ENCODE assay signal across 1 cellular context in the genomic region with DNA sequence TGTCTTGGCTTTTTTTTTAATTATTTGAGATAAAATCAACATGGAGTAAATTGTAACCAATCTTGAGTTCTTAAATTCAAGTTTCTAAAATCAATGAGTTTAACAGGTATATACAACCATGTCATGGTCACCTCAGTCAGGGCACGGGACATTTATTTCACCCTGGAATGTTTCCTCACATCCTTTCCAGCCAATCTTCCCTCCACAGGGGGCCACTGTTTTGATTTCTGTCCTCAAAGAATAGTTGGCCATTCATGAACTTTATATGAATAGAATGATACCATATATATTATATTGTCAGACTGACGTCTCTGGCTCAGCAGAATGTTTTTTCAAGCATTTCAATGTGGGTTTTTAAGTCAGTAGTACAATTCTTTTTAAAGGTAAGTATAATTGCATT.
TF ChIP-seq lines count a peak whose summit lies in the region.

No MANE protein-coding gene starts in this region.

TF ChIP-seq in H1, 55 proteins besides CTCF, POLR2A, EP300 and RAD21:
- TF ChIP-seq TEAD4 (IDR thresholded peaks at IDR 0.05; ENCODE audit: low read depth, low read length), result peak; percentile 43; the same call in 1 of the 2 replicates
- TF ChIP-seq RBBP5 (IDR thresholded peaks at IDR 0.05; ENCODE audit: borderline replicate concordance, low read depth, low read length), result no peak
TF ChIP-seq in H1: peak in this region for 1.
